In genomic region chr1:203316626-203317093, GRCh38 we compare ENCODE assay signal across 12 cellular contexts. TPM values are rescaled to one million over a fixed set of nuclear protein-coding genes. Genes with fewer than 3 reads are reported as not detected.
DNase-seq lines count a peak whose midpoint lies in the region; TF ChIP-seq lines count a peak whose summit lies in the region.
"Had no signal": no experiment of that assay in that cellular context is flagged by ENCODE, and none has a peak within 500 bp of the region (broad histone marks: within the 10 kb centered on the region; RNA-seq: fewer than 3 reads in every experiment).

No MANE protein-coding gene starts in this region.

- H3K4me2 ChIP-seq in SK-N-SH: no peak overlapping the region

- no peak overlapping the region for H2AFZ ChIP-seq in SK-N-SH (ENCODE audit: low read depth)

- intact Hi-C loops in left ventricle myocardium inferior (cut with micrococcal nuclease) (no loop called here), spleen (cut with DNase I; ENCODE audit: low total_unique reads) (no loop called here)

- H3K4me3 ChIP-seq in SK-N-SH (ENCODE audit: low read depth in 2 of 2, low read length in 1 of 2) (no peak overlapping the region), left ventricle myocardium inferior (no peak overlapping the region), spleen (no peak overlapping the region)

- H4K20me1 ChIP-seq in SK-N-SH (ENCODE audit: insufficient read depth): no peaks in the 10 kb centered on the region; the same call in 1 of the 2 replicates

- H3K36me3 ChIP-seq in SK-N-SH (replicated peaks in 1 of 2; ENCODE audit: control insufficient read depth in 1 of 2, insufficient read depth in 2 of 2, low read length in 1 of 2): no peaks in the 10 kb centered on the region
- H3K36me3 ChIP-seq in left ventricle myocardium inferior: no peaks in the 10 kb centered on the region
- H3K36me3 ChIP-seq in spleen: peaks cover 0 to 9% (median 0%) of the 10 kb centered on the region in 6 donors

- no peaks in the 10 kb centered on the region for H3K9me2 ChIP-seq in SK-N-SH

- POLR2A ChIA-PET in SK-N-SH (lab: Yijun Ruan, JAX): interaction anchor here (0.5 to 1.4 kb wide), 3 partner anchors 10 to 47 kb away, joined by 3 to 15 read pairs (median 4); no protein-coding TSS in a partner anchor

- no peak for TF ChIP-seq CTCF in SK-N-SH (IDR thresholded peaks at IDR 0.05)
- no peak for TF ChIP-seq CTCF in left ventricle myocardium inferior (IDR thresholded peaks at IDR 0.05; ENCODE audit: borderline replicate concordance)
- no peak for TF ChIP-seq CTCF in spleen (IDR thresholded peaks at IDR 0.05 in 8 of 11, conservative IDR thresholded peaks at IDR 0.05 in 3 of 11)

- peak; percentile 71 for DNase-seq in Caki2 (ENCODE audit: low read depth)
- peak; percentile 67 for DNase-seq in SK-N-SH
- no peak for DNase-seq in left ventricle myocardium inferior
- no peak for DNase-seq in spleen
- DNase-seq in activated effector memory CD4-positive, alpha-beta T cell treated with anti-CD3 and anti-CD28 coated beads, Interleukin-2, amount 50 U/mL, for 16 hours: no peak
- DNase-seq in activated CD8-positive, alpha-beta memory T cell treated with anti-CD3 and anti-CD28 coated beads for 24 hours: no peak
- no peak for DNase-seq in COLO829 (ENCODE audit: low spot score)
- DNase-seq in NCI-H2107 (lab: John Stamatoyannopoulos, UW): no peak
- DNase-seq: activated CD4-positive, alpha-beta T cell treated with anti-CD3 and anti-CD28 coated beads for 36 hours; DND-41; NCI-H1417 had no signal

- peak overlapping the region in 1 of 2 experiments; percentile 70; a peak in 2 of 4 replicates for H3K27ac ChIP-seq in SK-N-SH (ENCODE audit: low read depth in 2 of 2, low read length in 1 of 2)
- peak overlapping the region; percentile 9 for H3K27ac ChIP-seq in left ventricle myocardium inferior (replicated peaks)
- peak overlapping the region in 5 of 8 donors; percentile 6 to 59 (median 8) for H3K27ac ChIP-seq in spleen

- H3K27me3 ChIP-seq in SK-N-SH (ENCODE audit: insufficient read depth): no peaks in the 10 kb centered on the region
- H3K27me3 ChIP-seq in left ventricle myocardium inferior (ENCODE audit: low read depth): no peaks in the 10 kb centered on the region
- H3K27me3 ChIP-seq in spleen (replicated peaks in 1 of 7): no peaks in the 10 kb centered on the region

- H3K9me3 ChIP-seq in SK-N-SH (no peaks in the 10 kb centered on the region), left ventricle myocardium inferior (replicated peaks) (no peaks in the 10 kb centered on the region), spleen (no peaks in the 10 kb centered on the region)

- no peak for TF ChIP-seq POLR2A in spleen (IDR thresholded peaks at IDR 0.05)

- TF ChIP-seq RAD21 in SK-N-SH (IDR thresholded peaks at IDR 0.05; ENCODE audit: low read length): no peak; the same call in 1 of the 2 replicates

- WGBS in SK-N-SH (ENCODE audit: low lambda C conversion rate): 15% methylated on average over 4 of the region's 4 CpGs
- WGBS in spleen, 5 donors: 60 to 72% (median 64%) methylated on average over 4 of the region's 4 CpGs

- CTCF ChIA-PET in SK-N-SH (lab: Yijun Ruan, JAX): interaction anchor here (0.6 to 2.5 kb wide), 10 partner anchors 9 to 460 kb away, joined by 3 to 12 read pairs (median 7); no protein-coding TSS in a partner anchor

- in situ Hi-C loops in Caki2 (cut with HindIII; ENCODE audit: low pct_unique_long_range_greater_than_20kb, low sequenced_read_pairs): no loop called here

- peak in 1 of 2 experiments; percentile 70; a peak in 2 of 4 replicates for TF ChIP-seq EP300 in SK-N-SH (IDR thresholded peaks at IDR 0.05; ENCODE audit: borderline replicate concordance in 1 of 2, low read depth in 1 of 2, low read length in 1 of 2)

- H3K4me1 ChIP-seq in SK-N-SH (ENCODE audit: control insufficient read depth in 1 of 2, insufficient read depth in 2 of 2, low read depth in 1 of 2, low read length in 1 of 2) (peaks cover 3 to 22% of the 10 kb centered on the region in 2 experiments; a peak in 1 of 4 replicates), left ventricle myocardium inferior (peaks cover 31% of the 10 kb centered on the region), spleen (peaks cover 15 to 77% (median 28%) of the 10 kb centered on the region in 6 donors)

- no peaks in the 10 kb centered on the region for H3K79me2 ChIP-seq in SK-N-SH (ENCODE audit: insufficient read depth)

- no peak overlapping the region for H3K9ac ChIP-seq in SK-N-SH

- H3F3A ChIP-seq in SK-N-SH (replicated peaks; ENCODE audit: insufficient read depth): peaks cover 4% of the 10 kb centered on the region

TF ChIP-seq in SK-N-SH, 30 proteins besides CTCF, POLR2A, EP300 and RAD21:
- peak; percentile 67 for TF ChIP-seq GATA2 (CRISPR knock-in tag; IDR thresholded peaks at IDR 0.05)
- TF ChIP-seq RCOR1 (IDR thresholded peaks at IDR 0.05; ENCODE audit: low read length): peak; percentile 82
- no peak for TF ChIP-seq FOXJ3 (CRISPR knock-in tag; IDR thresholded peaks at IDR 0.05)
- TF ChIP-seq MXI1 (IDR thresholded peaks at IDR 0.05; ENCODE audit: low read depth, low read length): 0 out of 2 replicates have a peak, but pooled peaks have one; percentile 18
TF ChIP-seq in SK-N-SH: peak in this region for 3.

RNA-seq across cellular contexts. Expression of gene BTG2, which starts 11.3 kb away (rescaled TPM):
- total RNA-seq in Caki2 (2014; rRNA removed; shearing (Covaris generic); ENCODE audit: low replicate concordance): 16.1 and 18.2 TPM in 2 replicates
- polyA plus RNA-seq in SK-N-SH (2012; rRNA removed) (26.2 and 33.5 TPM in 2 replicates), spleen (10 to 100 TPM; 55.5 to 93.1 (median 69.3) TPM)
- polyA plus RNA-seq in SK-N-SH (2012; cell fraction: cytosol; rRNA removed): 19.1 and 24.9 TPM in 2 replicates
- 13.7 and 24.3 TPM in 2 replicates for polyA plus RNA-seq in SK-N-SH (2012; cell fraction: nucleus; rRNA removed)
- total RNA-seq in left ventricle myocardium inferior (73.7 TPM), spleen (100 to 1,000 TPM; 104 to 186 (median 153) TPM)

RNA-seq across cellular contexts. Expression of gene FMOD, which starts 34.3 kb away (rescaled TPM):
- total RNA-seq in Caki2 (2014; rRNA removed; shearing (Covaris generic); ENCODE audit: low replicate concordance): not detected in 2 replicates
- not detected in 2 replicates for polyA plus RNA-seq in SK-N-SH (2012; rRNA removed)
- polyA plus RNA-seq in SK-N-SH (2012; cell fraction: cytosol; rRNA removed): not detected in 2 replicates
- polyA plus RNA-seq in SK-N-SH (2012; cell fraction: nucleus; rRNA removed): 0.02 TPM in 1 of 2 replicates, not detected in the other
- total RNA-seq in left ventricle myocardium inferior: 11.2 TPM
- total RNA-seq in spleen: 10 to 100 TPM; 11.6 to 30.0 (median 21.1) TPM
- 1 to 10 TPM; 4.5 to 8.4 (median 4.9) TPM for polyA plus RNA-seq in spleen
- total RNA-seq: RPMI7951 had no signal

Comparison
In these comparisons a context has a peak if more than half of its experiments do, and no peak if none do; other contexts are left out.
1. DNase-seq: peak in Caki2 (single experiment) and SK-N-SH (single experiment); none in left ventricle myocardium inferior (single experiment), spleen (single experiment), activated effector memory CD4-positive, alpha-beta T cell treated with anti-CD3 and anti-CD28 coated beads, Interleukin-2, amount 50 U/mL, for 16 hours (single experiment), activated CD8-positive, alpha-beta memory T cell treated with anti-CD3 and anti-CD28 coated beads for 24 hours (single experiment), COLO829 (single experiment) and NCI-H2107 (single experiment).
2. RNA of gene FMOD, which starts 34.3 kb away (total RNA-seq): 11.6 to 30.0 TPM in spleen and 11.2 TPM in left ventricle myocardium inferior (single experiment); not detected in Caki2; every median in the first group is over 10 times any median in the second.